14 cellular contexts compared by ENCODE assay signal in genomic region chr11:31987118-31988005, GRCh38.
A peak's percentile ranks its signal among the peaks of the same experiment; 100 is the strongest.
DNase-seq lines count a peak whose midpoint lies in the region; ATAC-seq and TF ChIP-seq lines count a peak whose summit lies in the region.
"Had no signal": no experiment of that assay in that cellular context is flagged by ENCODE, and none has a peak within 500 bp of the region (broad histone marks: within the 10 kb centered on the region; RNA-seq: fewer than 3 reads in every experiment).

No MANE protein-coding gene starts in this region.

- H3K36me3 ChIP-seq in NT2/D1 (ENCODE audit: insufficient read depth, insufficient read length, low read length) = no peaks in the 10 kb centered on the region
- H3K36me3 ChIP-seq in naive thymus-derived CD4-positive, alpha-beta T cell (ENCODE audit: control insufficient read depth in 2 of 3, insufficient read depth in 3 of 3, low read length in 3 of 3) = no peaks in the 10 kb centered on the region

- no peaks in the 10 kb centered on the region for H3K4me1 ChIP-seq in NT2/D1 (ENCODE audit: insufficient read depth, insufficient read length)
- no peaks in the 10 kb centered on the region for H3K4me1 ChIP-seq in naive thymus-derived CD4-positive, alpha-beta T cell (ENCODE audit: control insufficient read depth in 2 of 2, insufficient read depth in 2 of 2, low read length in 2 of 2)
- H3K4me1 ChIP-seq: psoas muscle had no signal

- H3K9ac ChIP-seq in NT2/D1 (ENCODE audit: insufficient read length, low read depth) = peak overlapping the region; percentile 56

- H3K27me3 Mint-ChIP-seq in glutamatergic neuron (ENCODE audit: unreplicated experiment) = peaks cover 9% of the 10 kb centered on the region
- peaks cover 39 to 46% (median 43%) of the 10 kb centered on the region in 5 donors for H3K27me3 Mint-ChIP-seq in naive thymus-derived CD4-positive, alpha-beta T cell

- peak overlapping the region; percentile 51 for H3K4me3 Mint-ChIP-seq in glutamatergic neuron (ENCODE audit: unreplicated experiment)
- peak overlapping the region in 3 of 10 donors; percentile 15 to 44 (median 37) for H3K4me3 Mint-ChIP-seq in naive thymus-derived CD4-positive, alpha-beta T cell
- H3K4me3 Mint-ChIP-seq: T-helper 1 cell treated with Interleukin-12 subunit alpha and Interleukin-12 subunit beta and Interleukin-4 antibody, amounts not matched to agents 30 μg/mL and 1 μg/mL, for 36 hours had no signal

- H3K27ac Mint-ChIP-seq in glutamatergic neuron (ENCODE audit: unreplicated experiment) = peak overlapping the region; percentile 82
- H3K27ac Mint-ChIP-seq in naive thymus-derived CD4-positive, alpha-beta T cell = no peak overlapping the region
- H3K27ac Mint-ChIP-seq: T-helper 1 cell treated with Interleukin-12 subunit alpha and Interleukin-12 subunit beta and Interleukin-4 antibody, amounts not matched to agents 30 μg/mL and 1 μg/mL, for 36 hours had no signal

- no peak for ATAC-seq in naive thymus-derived CD4-positive, alpha-beta T cell
- ATAC-seq: psoas muscle had no signal

- peaks cover 28% of the 10 kb centered on the region for H3K4me1 Mint-ChIP-seq in glutamatergic neuron (ENCODE audit: low read depth, unreplicated experiment)
- H3K4me1 Mint-ChIP-seq in naive thymus-derived CD4-positive, alpha-beta T cell = peaks cover 0 to 7% (median 3%) of the 10 kb centered on the region in 7 donors

- DNase-seq in NCI-H146 (lab: John Stamatoyannopoulos, UW) = peak; percentile 34
- no peak for DNase-seq in NCI-H146 treated with DMSO at 0.1 percent for 48 hours (lab: John Stamatoyannopoulos, UW; ENCODE audit: unreplicated experiment)
- DNase-seq in NT2/D1 (ENCODE audit: low read depth, low spot score) = no peak
- DNase-seq in glutamatergic neuron = peak; percentile 72
- peak; percentile 71 for DNase-seq in retina
- no peak for DNase-seq in NOMO-1 treated with DMSO at 0.1 percent for 48 hours (lab: John Stamatoyannopoulos, UW; ENCODE audit: unreplicated experiment)
- DNase-seq in NCI-H2029 treated with DMSO at 0.1 percent for 48 hours (lab: John Stamatoyannopoulos, UW) = no peak
- no peak for DNase-seq in naive thymus-derived CD4-positive, alpha-beta T cell
- DNase-seq: activated CD4-positive, alpha-beta T cell treated with anti-CD3 and anti-CD28 coated beads, Interleukin-2, amount 50 U/mL, for 48 hours; activated gamma-delta T cell; NCI-H1048; psoas muscle had no signal

- H3K4me3 ChIP-seq in NT2/D1 (ENCODE audit: insufficient read length, low read depth) = peak overlapping the region; percentile 34
- no peak overlapping the region for H3K4me3 ChIP-seq in naive thymus-derived CD4-positive, alpha-beta T cell (ENCODE audit: low read length)
- H3K4me3 ChIP-seq: psoas muscle had no signal

- POLR2A ChIA-PET in naive thymus-derived CD4-positive, alpha-beta T cell (lab: Charles Lee) = no interaction called here

- peaks cover 10% of the 10 kb centered on the region for H3K9me3 Mint-ChIP-seq in glutamatergic neuron (ENCODE audit: unreplicated experiment)
- H3K9me3 Mint-ChIP-seq in naive thymus-derived CD4-positive, alpha-beta T cell = peaks cover 0 to 9% (median 0%) of the 10 kb centered on the region in 11 donors
- H3K9me3 Mint-ChIP-seq: T-helper 1 cell treated with Interleukin-12 subunit alpha and Interleukin-12 subunit beta and Interleukin-4 antibody, amounts not matched to agents 30 μg/mL and 1 μg/mL, for 36 hours had no signal

- H3K27me3 ChIP-seq in NT2/D1 (ENCODE audit: insufficient read depth, insufficient read length) = peaks cover 27% of the 10 kb centered on the region
- peaks cover 0 to 9% of the 10 kb centered on the region in 2 donors for H3K27me3 ChIP-seq in naive thymus-derived CD4-positive, alpha-beta T cell (ENCODE audit: control insufficient read depth in 2 of 2, insufficient read depth in 2 of 2, low read length in 2 of 2)

- CTCF ChIA-PET in naive thymus-derived CD4-positive, alpha-beta T cell (lab: Charles Lee) = no interaction called here

- H3K36me3 Mint-ChIP-seq in glutamatergic neuron (ENCODE audit: unreplicated experiment) = no peaks in the 10 kb centered on the region
- peaks cover 0 to 6% (median 0%) of the 10 kb centered on the region in 5 donors for H3K36me3 Mint-ChIP-seq in naive thymus-derived CD4-positive, alpha-beta T cell

- TF ChIP-seq CTCF in glutamatergic neuron (IDR thresholded peaks at IDR 0.05; ENCODE audit: partially characterized antibody, unreplicated experiment) = no peak

- H3K9me3 ChIP-seq in NT2/D1 (ENCODE audit: insufficient read depth, low read length) = no peaks in the 10 kb centered on the region
- no peaks in the 10 kb centered on the region for H3K9me3 ChIP-seq in naive thymus-derived CD4-positive, alpha-beta T cell (ENCODE audit: control insufficient read depth in 2 of 3, low read length in 3 of 3)
- H3K9me3 ChIP-seq: psoas muscle had no signal

- no peak overlapping the region for H3K27ac ChIP-seq in naive thymus-derived CD4-positive, alpha-beta T cell (ENCODE audit: low read depth, low read length)
- H3K27ac ChIP-seq: HL-60, psoas muscle had no signal

- intact Hi-C loops in naive thymus-derived CD4-positive, alpha-beta T cell (cut with micrococcal nuclease) = no loop called here

Comparison
In these comparisons a context has a peak if more than half of its experiments do, and no peak if none do; other contexts are left out.
1. DNase-seq: peak in NCI-H146 (single experiment), glutamatergic neuron (single experiment) and retina (single experiment); none in NCI-H146 treated with DMSO at 0.1 percent for 48 hours (single experiment), NT2/D1 (single experiment), NOMO-1 treated with DMSO at 0.1 percent for 48 hours (single experiment), NCI-H2029 treated with DMSO at 0.1 percent for 48 hours (single experiment) and naive thymus-derived CD4-positive, alpha-beta T cell (0 of 9).